ENCODE assay signal across 8 cellular contexts in the genomic region with DNA sequence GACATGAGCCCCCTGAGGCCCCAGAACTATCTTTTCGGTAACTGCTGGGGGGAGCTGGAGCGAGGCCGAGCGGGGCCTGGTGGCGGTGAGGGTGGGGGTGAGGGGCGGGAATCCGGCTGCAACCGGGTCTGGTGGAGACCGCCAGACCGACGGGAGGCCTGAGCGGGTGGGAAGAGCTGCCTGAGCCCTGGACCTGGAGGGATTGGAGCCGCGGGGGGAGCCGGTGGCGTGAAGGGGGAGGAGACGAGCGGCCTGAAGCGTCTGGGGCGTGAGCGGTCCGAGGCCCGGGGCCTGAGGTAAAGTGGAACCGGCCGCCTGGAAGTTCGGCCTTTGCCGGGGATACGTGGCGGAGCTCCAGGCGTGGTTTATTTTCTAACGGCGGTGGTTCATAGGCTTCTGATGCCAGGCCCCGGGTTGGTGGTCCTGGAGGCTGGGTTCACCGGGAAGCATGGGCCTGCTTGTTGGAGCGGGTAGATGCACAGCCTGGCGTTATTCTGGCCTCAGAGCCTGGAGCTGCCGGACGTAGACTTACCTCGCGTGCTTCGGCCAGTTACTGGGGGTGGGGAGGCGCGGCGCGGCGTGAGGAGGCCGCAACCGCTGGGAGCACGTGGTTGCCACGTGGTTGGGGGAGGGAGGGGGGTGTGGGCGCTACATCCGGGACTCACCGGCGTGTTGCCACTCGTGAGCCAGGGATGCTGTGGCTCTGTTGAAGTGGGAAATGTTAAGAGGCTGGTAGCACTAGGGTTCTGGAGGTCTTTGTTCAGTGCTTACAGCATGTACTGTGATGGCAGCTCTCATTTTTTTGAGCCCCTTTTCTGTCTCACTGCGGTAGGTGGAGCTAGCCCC. TPM values are rescaled to one million over a fixed set of nuclear protein-coding genes. Genes with fewer than 3 reads are reported as not detected.
DNase-seq lines count a peak whose midpoint lies in the region; ATAC-seq and TF ChIP-seq lines count a peak whose summit lies in the region.

No MANE protein-coding gene starts in this region.

- H3K36me3 ChIP-seq in Karpas-422 (ENCODE audit: insufficient read depth, low read length): peaks cover 52% of the 10 kb centered on the region
- peaks cover 0 to 23% of the 10 kb centered on the region in 2 donors for H3K36me3 ChIP-seq in adrenal gland (replicated peaks in 1 of 2)
- H3K36me3 ChIP-seq in prostate gland: no peaks in the 10 kb centered on the region

- intact Hi-C loops in adrenal gland (cut with DNase I) (no loop called here), left cardiac atrium (cut with DNase I) (no loop called here), prostate gland (cut with DNase I) (no loop called here)

- H3K4me3 ChIP-seq in Karpas-422 (ENCODE audit: low read length) (peak overlapping the region; percentile 98), adrenal gland (peak overlapping the region; percentile 35 to 86 (median 84)), prostate gland (peak overlapping the region; percentile 75 to 81)

- peak; percentile 43 for ATAC-seq in GM21723 (IDR thresholded peaks at IDR 0.05; ENCODE audit: unreplicated experiment)
- ATAC-seq in left cardiac atrium: peak; percentile 55 to 66

- no peaks in the 10 kb centered on the region for H3K9me3 ChIP-seq in Karpas-422 (ENCODE audit: low read length)
- no peaks in the 10 kb centered on the region for H3K9me3 ChIP-seq in adrenal gland (replicated peaks in 1 of 3)
- no peaks in the 10 kb centered on the region for H3K9me3 ChIP-seq in prostate gland

- peak; percentile 87 for DNase-seq in ELR (ENCODE audit: low read depth)
- DNase-seq in Karpas-422: peak; percentile 88
- peak; percentile 75 for DNase-seq in T follicular helper cell (ENCODE audit: low read depth)
- peak; percentile 78 to 91 (median 81) for DNase-seq in adrenal gland
- DNase-seq in left cardiac atrium: peak; percentile 82
- peak; percentile 53 for DNase-seq in prostate gland (ENCODE audit: low spot score)
- peak; percentile 89 for DNase-seq in ureter (ENCODE audit: low spot score)

- TF ChIP-seq POLR2A in adrenal gland (IDR thresholded peaks at IDR 0.05): peak in 1 of 2 donors; percentile 1
- TF ChIP-seq POLR2A in prostate gland (IDR thresholded peaks at IDR 0.05): no peak

- H3K27ac ChIP-seq in Karpas-422 (ENCODE audit: low read length) (peak overlapping the region; percentile 80), adrenal gland (peak overlapping the region; percentile 73 to 93 (median 91)), prostate gland (peak overlapping the region; percentile 85 to 93)

- H2AFZ ChIP-seq in Karpas-422 (ENCODE audit: low read length): no peak overlapping the region

- peaks cover 60% of the 10 kb centered on the region for H3K79me2 ChIP-seq in Karpas-422 (ENCODE audit: low read length)

- peaks cover 55% of the 10 kb centered on the region for H4K20me1 ChIP-seq in Karpas-422 (ENCODE audit: insufficient read depth, low read depth, low read length)

- peak overlapping the region; percentile 95 for H3K4me2 ChIP-seq in Karpas-422 (ENCODE audit: low read depth, low read length, poor library complexity, severe bottlenecking)

- H3K27me3 ChIP-seq in Karpas-422 (ENCODE audit: low read length) (no peaks in the 10 kb centered on the region), adrenal gland (no peaks in the 10 kb centered on the region), prostate gland (replicated peaks; ENCODE audit: insufficient read depth) (no peaks in the 10 kb centered on the region)

- WGBS in adrenal gland, 4 donors: 0 to 1% (median 0%) methylated on average over 18 to 56 of the region's 56 CpGs
- WGBS in prostate gland: under 1% methylated on average over 56 of the region's 56 CpGs

- H3K9me2 ChIP-seq in Karpas-422 (replicated peaks; ENCODE audit: insufficient read depth, low read length): no peaks in the 10 kb centered on the region

- peaks cover 45% of the 10 kb centered on the region for H3K4me1 ChIP-seq in Karpas-422 (ENCODE audit: low read length)
- peaks cover 16 to 35% of the 10 kb centered on the region in 2 donors for H3K4me1 ChIP-seq in adrenal gland (replicated peaks in 1 of 2)
- H3K4me1 ChIP-seq in prostate gland (replicated peaks): peaks cover 11% of the 10 kb centered on the region

- TF ChIP-seq CTCF in adrenal gland (IDR thresholded peaks at IDR 0.05) (no peak), prostate gland (IDR thresholded peaks at IDR 0.05) (no peak)

- H3K9ac ChIP-seq in Karpas-422 (ENCODE audit: low read length): peak overlapping the region; percentile 99

RNA-seq across cellular contexts. Expression of a gene that starts 0.5 kb away (rescaled TPM):
- 1,235 and 1,970 TPM in 2 replicates for total RNA-seq in Karpas-422 (2014; rRNA removed; shearing (Covaris generic); ENCODE audit: low replicate concordance)
- 100 to 1,000 TPM; 376 to 782 (median 641) TPM for total RNA-seq in adrenal gland
- 1,000 to 10,000 TPM in 2 of 3 donors, 100 to 1,000 TPM in 1; 718 to 1,386 (median 1,014) TPM for polyA plus RNA-seq in adrenal gland
- 100 to 1,000 TPM; 286 to 408 TPM for total RNA-seq in left cardiac atrium
- total RNA-seq in prostate gland: 100 to 1,000 TPM; 397 to 544 TPM
- total RNA-seq in ureter: 877 TPM

RNA-seq across cellular contexts. Expression of a gene that starts 31.3 kb away (rescaled TPM):
- total RNA-seq in Karpas-422 (2014; rRNA removed; shearing (Covaris generic); ENCODE audit: low replicate concordance): 0.29 TPM in 1 of 2 replicates, not detected in the other
- total RNA-seq in adrenal gland: under 1 TPM; 0.14 to 0.61 (median 0.27) TPM
- polyA plus RNA-seq in adrenal gland: 1 to 10 TPM in 1 of 3 donors, under 1 TPM in 2; 0.18 to 1.5 (median 0.88) TPM
- total RNA-seq in left cardiac atrium: 1 to 10 TPM; 2.1 to 2.8 TPM
- total RNA-seq in prostate gland: under 1 TPM; 0.41 to 0.51 TPM
- total RNA-seq in ureter: 0.81 TPM

Comparison
In these comparisons a context has a peak if more than half of its experiments do, and no peak if none do; other contexts are left out.
1. Peak in every context shown above with its lines: DNase-seq, ATAC-seq, H3K4me3 ChIP-seq and H3K27ac ChIP-seq.